Comparison of ENCODE assay signal across 8 cellular contexts in the genomic region with DNA sequence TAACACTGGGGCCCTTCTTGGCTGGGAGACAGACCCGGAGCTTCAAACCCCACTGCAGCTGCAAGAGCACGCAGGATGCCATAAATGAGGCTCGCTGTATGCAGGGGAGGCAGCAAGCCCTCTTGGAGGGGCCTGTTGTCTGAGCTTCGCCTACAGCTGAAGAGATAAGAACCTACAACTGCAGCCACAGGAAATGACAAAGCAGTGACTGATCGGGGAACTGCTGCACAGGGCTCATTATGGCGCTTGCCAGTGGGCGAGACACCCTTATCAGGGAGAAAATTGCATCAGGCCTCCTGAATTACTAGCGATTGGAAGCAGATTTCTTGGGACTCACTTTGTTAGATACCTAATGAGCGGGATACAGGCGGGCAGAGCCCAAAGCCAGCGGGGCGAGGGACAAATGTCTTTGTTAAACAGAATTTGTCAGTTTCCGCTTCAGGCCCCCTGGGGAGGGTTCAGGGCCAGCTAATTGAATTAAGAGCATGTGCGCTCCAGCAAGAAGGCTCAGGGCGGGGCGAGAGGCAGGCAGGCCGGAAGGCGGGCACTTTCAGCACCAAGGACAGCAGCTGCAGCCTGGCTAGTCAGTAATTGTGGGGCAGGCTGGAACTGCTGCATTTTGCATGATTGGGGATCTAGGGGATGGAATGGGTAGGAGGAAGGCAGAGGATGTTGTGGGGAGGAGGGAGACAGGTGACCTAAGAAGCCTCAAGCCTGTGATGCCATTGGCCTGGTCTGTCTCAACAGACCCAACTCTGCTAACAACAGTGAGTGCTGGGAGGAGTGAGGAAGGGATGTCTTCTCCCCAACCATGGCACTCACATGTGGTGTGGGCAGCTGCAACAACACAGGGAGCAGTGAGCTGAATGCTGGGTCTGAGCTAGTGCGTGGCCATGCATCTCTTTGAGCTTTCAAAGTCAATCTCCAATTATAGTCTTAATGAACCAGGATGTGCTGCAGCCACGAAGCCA. TPM values are rescaled to one million over a fixed set of nuclear protein-coding genes. Genes with fewer than 3 reads are reported as not detected.
DNase-seq lines count a peak whose midpoint lies in the region; ATAC-seq and TF ChIP-seq lines count a peak whose summit lies in the region.

No MANE protein-coding gene starts in this region.

- H3K9me3 Mint-ChIP-seq in activated T-cell treated with anti-CD3 and anti-CD28 coated beads, Interleukin-2, amount 50 U/mL, for 72 hours = peaks cover 0 to 2% of the 10 kb centered on the region in 2 donors

- H2AFZ ChIP-seq in PC-9 (no peak overlapping the region), neuronal stem cell (ENCODE audit: low read length) (no peak overlapping the region)

- H2BK5ac ChIP-seq in neuronal stem cell (ENCODE audit: low read length) = no peak overlapping the region

- no TSS peak for BruUV-seq in PC-9 (replicated peaks; lab: Mats Ljungman, UMichigan)

- intact Hi-C loops in PC-9 (cut with micrococcal nuclease; ENCODE audit: unreplicated experiment) = no loop called here

- no peak overlapping the region for H2BK120ac ChIP-seq in neuronal stem cell (ENCODE audit: low read depth, low read length)

- no peak overlapping the region for H3K18ac ChIP-seq in neuronal stem cell (ENCODE audit: low read length)

- no peak overlapping the region for H3K4ac ChIP-seq in neuronal stem cell (ENCODE audit: low read length)

- H3K27ac ChIP-seq in PC-9 (no peak overlapping the region), neuronal stem cell (replicated peaks; ENCODE audit: low read length) (peak overlapping the region; percentile 31)

- no peak overlapping the region for H4K91ac ChIP-seq in neuronal stem cell (ENCODE audit: low read depth, low read length, poor library complexity)

- H3K4me2 ChIP-seq in PC-9 = peak overlapping the region; percentile 43; the same call in 1 of the 2 replicates
- H3K4me2 ChIP-seq in neuronal stem cell (ENCODE audit: insufficient read depth, low read length, poor library complexity, severe bottlenecking) = no peak overlapping the region

- DNase-seq in AG09319 (ENCODE audit: extremely low read depth, low read depth) (peak; percentile 18), HFF-Myc (ENCODE audit: extremely low read depth, low read depth) (peak; percentile 54), PC-9 (peak; percentile 47 to 74), fibroblast of villous mesenchyme (ENCODE audit: low read depth) (peak; percentile 79), neuronal stem cell (ENCODE audit: low spot score) (peak; percentile 91), superior temporal gyrus (ENCODE audit: extremely low spot score) (peak; percentile 57)
- peak; percentile 86 to 88 for DNase-seq in activated T-cell treated with anti-CD3 and anti-CD28 coated beads, Interleukin-2, amount 50 U/mL, for 72 hours

- no CpG with 5 or more reads among the region's 20 CpGs for WGBS in neuronal stem cell (ENCODE audit: extremely low coverage in 2 of 2, insufficient read length in 2 of 2, insufficient replicate concordance in 1 of 2), 2 donors

- H3K9me3 ChIP-seq in PC-9 (ENCODE audit: insufficient read depth, low read depth) (no peaks in the 10 kb centered on the region), neuronal stem cell (replicated peaks in 1 of 2; ENCODE audit: control insufficient read depth in 2 of 2, insufficient read depth in 1 of 2, low read depth in 1 of 2, low read length in 2 of 2) (no peaks in the 10 kb centered on the region)

- H3K4me1 ChIP-seq in PC-9 (replicated peaks; ENCODE audit: insufficient read depth) (no peaks in the 10 kb centered on the region), neuronal stem cell (ENCODE audit: control insufficient read depth in 2 of 2, insufficient read depth in 1 of 2, low read depth in 1 of 2, low read length in 2 of 2) (peaks cover 2 to 6% of the 10 kb centered on the region in 2 donors)

- H3K4me3 ChIP-seq in HFF-Myc (replicated peaks; ENCODE audit: low read depth, low read length) (no peak overlapping the region), PC-9 (no peak overlapping the region), fibroblast of villous mesenchyme (ENCODE audit: low read depth, low read length) (no peak overlapping the region), neuronal stem cell (ENCODE audit: low read length in 2 of 2) (peak overlapping the region in 1 of 2 donors; percentile 4)

- H4K8ac ChIP-seq in neuronal stem cell (ENCODE audit: low read depth, low read length) = no peak overlapping the region

- POLR2A ChIA-PET in PC-9 (lab: Charles Lee; ENCODE audit: unreplicated experiment) = no interaction called here

- H3K27me3 ChIP-seq in PC-9 (ENCODE audit: insufficient read depth, low read depth) (peaks cover 36% of the 10 kb centered on the region), neuronal stem cell (ENCODE audit: control insufficient read depth in 3 of 3, insufficient read depth in 3 of 3, low read depth in 1 of 3, low read length in 3 of 3) (peaks cover 0 to 13% (median 0%) of the 10 kb centered on the region in 3 experiments)

- no peaks in the 10 kb centered on the region for H3K36me3 ChIP-seq in PC-9 (ENCODE audit: low read depth)
- no peaks in the 10 kb centered on the region for H3K36me3 ChIP-seq in neuronal stem cell (replicated peaks in 1 of 2; ENCODE audit: control insufficient read depth in 2 of 2, insufficient read depth in 2 of 2, low read length in 2 of 2)

- peak; percentile 94 to 97 for ATAC-seq in activated T-cell treated with anti-CD3 and anti-CD28 coated beads, Interleukin-2, amount 50 U/mL, for 72 hours (replicated peaks in 1 of 2)
- no peak for ATAC-seq in HG02571 (IDR thresholded peaks at IDR 0.05; ENCODE audit: unreplicated experiment)

- peak overlapping the region; percentile 63 to 66 for H3K4me3 Mint-ChIP-seq in activated T-cell treated with anti-CD3 and anti-CD28 coated beads, Interleukin-2, amount 50 U/mL, for 72 hours

- no peaks in the 10 kb centered on the region for H3K79me1 ChIP-seq in neuronal stem cell (ENCODE audit: low read depth, low read length)

- no peak overlapping the region for H3K14ac ChIP-seq in neuronal stem cell (ENCODE audit: low read length)

- no peak overlapping the region for H3K23ac ChIP-seq in neuronal stem cell (ENCODE audit: low read depth, low read length, poor library complexity)

- no peaks in the 10 kb centered on the region for H3K36me3 Mint-ChIP-seq in activated T-cell treated with anti-CD3 and anti-CD28 coated beads, Interleukin-2, amount 50 U/mL, for 72 hours (ENCODE audit: insufficient read depth in 2 of 2)

- peak overlapping the region; percentile 18 for H3K27ac Mint-ChIP-seq in activated T-cell treated with anti-CD3 and anti-CD28 coated beads, Interleukin-2, amount 50 U/mL, for 72 hours

- peaks cover 49% of the 10 kb centered on the region for H3K27me3 Mint-ChIP-seq in activated T-cell treated with anti-CD3 and anti-CD28 coated beads, Interleukin-2, amount 50 U/mL, for 72 hours (ENCODE audit: low read depth)

- CTCF ChIA-PET in PC-9 (lab: Charles Lee) = interaction anchor here (1.2 kb wide), 1 partner anchor 31 kb away, joined by 3 read pairs; no protein-coding TSS in a partner anchor

- H3K79me2 ChIP-seq in PC-9 (ENCODE audit: low read depth) = no peaks in the 10 kb centered on the region

- H3F3A ChIP-seq in PC-9 (ENCODE audit: insufficient read depth, low read depth) = no peaks in the 10 kb centered on the region

- no peaks in the 10 kb centered on the region for H4K20me1 ChIP-seq in PC-9 (ENCODE audit: insufficient read depth)

- peaks cover 27% of the 10 kb centered on the region for H3K4me1 Mint-ChIP-seq in activated T-cell treated with anti-CD3 and anti-CD28 coated beads, Interleukin-2, amount 50 U/mL, for 72 hours (ENCODE audit: low read depth)

- no peak overlapping the region for H2BK12ac ChIP-seq in neuronal stem cell (ENCODE audit: low read length)

- H2AK5ac ChIP-seq in neuronal stem cell (ENCODE audit: low read depth, low read length) = no peak overlapping the region

- H3K9ac ChIP-seq in neuronal stem cell (ENCODE audit: low read depth, low read length, poor library complexity) = no peak overlapping the region

- H3K9me2 ChIP-seq in PC-9 (ENCODE audit: insufficient read depth) = no peaks in the 10 kb centered on the region

- no peak overlapping the region for H2BK15ac ChIP-seq in neuronal stem cell (ENCODE audit: low read length)

- TF ChIP-seq CTCF in AG09319 (IDR thresholded peaks at IDR 0.05; ENCODE audit: low read depth, low read length) (no peak), HFF-Myc (IDR thresholded peaks at IDR 0.05; ENCODE audit: low read depth, low read length, missing control alignments) (no peak), PC-9 (conservative IDR thresholded peaks at IDR 0.05) (no peak), fibroblast of villous mesenchyme (IDR thresholded peaks at IDR 0.05; ENCODE audit: insufficient read depth, low read depth, low read length) (no peak)

RNA-seq across cellular contexts. Expression of gene CCDC33, which starts 55.3 kb away (rescaled TPM):
- total RNA-seq in PC-9 (2021) (7.5 and 15.4 TPM in 2 replicates), fibroblast of villous mesenchyme (0.86 and 1.9 TPM in 2 replicates)
- not detected for total RNA-seq in activated T-cell treated with anti-CD3 and anti-CD28 coated beads, Interleukin-2, amount 50 U/mL, for 72 hours
- 1.3 TPM for polyA plus RNA-seq in neuronal stem cell (2013, experiment 1 of 2)
- 1.1 TPM for polyA plus RNA-seq in neuronal stem cell (2013, experiment 2 of 2)

Comparison
In these comparisons a context has a peak if more than half of its experiments do, and no peak if none do; other contexts are left out.
1. DNase-seq: peak in every context shown above with its lines; median percentile 91 in neuronal stem cell; 87 in activated T-cell treated with anti-CD3 and anti-CD28 coated beads, Interleukin-2, amount 50 U/mL, for 72 hours; 79 in fibroblast of villous mesenchyme; 60 in PC-9; 57 in superior temporal gyrus; 54 in HFF-Myc; 18 in AG09319.